2 cellular contexts compared by ENCODE assay signal in the genomic region with DNA sequence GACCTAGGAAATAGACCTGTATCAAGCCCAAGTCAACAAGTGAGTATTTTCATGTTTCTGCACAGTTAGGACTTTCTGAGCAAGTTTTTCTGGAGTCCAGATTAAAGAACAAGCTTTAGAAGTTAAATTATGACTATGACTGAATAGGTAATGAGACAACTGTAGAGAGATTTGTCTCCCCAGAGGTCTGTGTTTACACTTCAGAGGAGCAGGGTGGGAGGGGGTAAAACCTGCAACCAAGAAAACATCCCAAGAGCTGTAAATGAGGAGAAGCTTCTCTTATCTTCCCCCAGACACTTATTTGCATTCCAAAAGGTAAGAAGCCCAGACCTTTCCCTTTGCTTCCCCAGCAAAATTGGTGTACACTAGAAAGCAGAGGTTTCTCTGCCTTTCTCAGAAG.
TF ChIP-seq lines count a peak whose summit lies in the region.

No MANE protein-coding gene starts in this region.

TF ChIP-seq in GM23338, 12 proteins besides CTCF, POLR2A, EP300 and RAD21 (continues in another document):
- no peak for TF ChIP-seq JUNB (IDR thresholded peaks at IDR 0.05; ENCODE audit: unreplicated experiment)
- TF ChIP-seq ZNF114 (CRISPR knock-in tag; IDR thresholded peaks at IDR 0.05): no peak
- no peak for TF ChIP-seq CREB1 (CRISPR knock-in tag; IDR thresholded peaks at IDR 0.05; ENCODE audit: low read depth)
- TF ChIP-seq EZH2 (IDR thresholded peaks at IDR 0.05; ENCODE audit: low read depth, unreplicated experiment): no peak
- TF ChIP-seq, protein P1, sequence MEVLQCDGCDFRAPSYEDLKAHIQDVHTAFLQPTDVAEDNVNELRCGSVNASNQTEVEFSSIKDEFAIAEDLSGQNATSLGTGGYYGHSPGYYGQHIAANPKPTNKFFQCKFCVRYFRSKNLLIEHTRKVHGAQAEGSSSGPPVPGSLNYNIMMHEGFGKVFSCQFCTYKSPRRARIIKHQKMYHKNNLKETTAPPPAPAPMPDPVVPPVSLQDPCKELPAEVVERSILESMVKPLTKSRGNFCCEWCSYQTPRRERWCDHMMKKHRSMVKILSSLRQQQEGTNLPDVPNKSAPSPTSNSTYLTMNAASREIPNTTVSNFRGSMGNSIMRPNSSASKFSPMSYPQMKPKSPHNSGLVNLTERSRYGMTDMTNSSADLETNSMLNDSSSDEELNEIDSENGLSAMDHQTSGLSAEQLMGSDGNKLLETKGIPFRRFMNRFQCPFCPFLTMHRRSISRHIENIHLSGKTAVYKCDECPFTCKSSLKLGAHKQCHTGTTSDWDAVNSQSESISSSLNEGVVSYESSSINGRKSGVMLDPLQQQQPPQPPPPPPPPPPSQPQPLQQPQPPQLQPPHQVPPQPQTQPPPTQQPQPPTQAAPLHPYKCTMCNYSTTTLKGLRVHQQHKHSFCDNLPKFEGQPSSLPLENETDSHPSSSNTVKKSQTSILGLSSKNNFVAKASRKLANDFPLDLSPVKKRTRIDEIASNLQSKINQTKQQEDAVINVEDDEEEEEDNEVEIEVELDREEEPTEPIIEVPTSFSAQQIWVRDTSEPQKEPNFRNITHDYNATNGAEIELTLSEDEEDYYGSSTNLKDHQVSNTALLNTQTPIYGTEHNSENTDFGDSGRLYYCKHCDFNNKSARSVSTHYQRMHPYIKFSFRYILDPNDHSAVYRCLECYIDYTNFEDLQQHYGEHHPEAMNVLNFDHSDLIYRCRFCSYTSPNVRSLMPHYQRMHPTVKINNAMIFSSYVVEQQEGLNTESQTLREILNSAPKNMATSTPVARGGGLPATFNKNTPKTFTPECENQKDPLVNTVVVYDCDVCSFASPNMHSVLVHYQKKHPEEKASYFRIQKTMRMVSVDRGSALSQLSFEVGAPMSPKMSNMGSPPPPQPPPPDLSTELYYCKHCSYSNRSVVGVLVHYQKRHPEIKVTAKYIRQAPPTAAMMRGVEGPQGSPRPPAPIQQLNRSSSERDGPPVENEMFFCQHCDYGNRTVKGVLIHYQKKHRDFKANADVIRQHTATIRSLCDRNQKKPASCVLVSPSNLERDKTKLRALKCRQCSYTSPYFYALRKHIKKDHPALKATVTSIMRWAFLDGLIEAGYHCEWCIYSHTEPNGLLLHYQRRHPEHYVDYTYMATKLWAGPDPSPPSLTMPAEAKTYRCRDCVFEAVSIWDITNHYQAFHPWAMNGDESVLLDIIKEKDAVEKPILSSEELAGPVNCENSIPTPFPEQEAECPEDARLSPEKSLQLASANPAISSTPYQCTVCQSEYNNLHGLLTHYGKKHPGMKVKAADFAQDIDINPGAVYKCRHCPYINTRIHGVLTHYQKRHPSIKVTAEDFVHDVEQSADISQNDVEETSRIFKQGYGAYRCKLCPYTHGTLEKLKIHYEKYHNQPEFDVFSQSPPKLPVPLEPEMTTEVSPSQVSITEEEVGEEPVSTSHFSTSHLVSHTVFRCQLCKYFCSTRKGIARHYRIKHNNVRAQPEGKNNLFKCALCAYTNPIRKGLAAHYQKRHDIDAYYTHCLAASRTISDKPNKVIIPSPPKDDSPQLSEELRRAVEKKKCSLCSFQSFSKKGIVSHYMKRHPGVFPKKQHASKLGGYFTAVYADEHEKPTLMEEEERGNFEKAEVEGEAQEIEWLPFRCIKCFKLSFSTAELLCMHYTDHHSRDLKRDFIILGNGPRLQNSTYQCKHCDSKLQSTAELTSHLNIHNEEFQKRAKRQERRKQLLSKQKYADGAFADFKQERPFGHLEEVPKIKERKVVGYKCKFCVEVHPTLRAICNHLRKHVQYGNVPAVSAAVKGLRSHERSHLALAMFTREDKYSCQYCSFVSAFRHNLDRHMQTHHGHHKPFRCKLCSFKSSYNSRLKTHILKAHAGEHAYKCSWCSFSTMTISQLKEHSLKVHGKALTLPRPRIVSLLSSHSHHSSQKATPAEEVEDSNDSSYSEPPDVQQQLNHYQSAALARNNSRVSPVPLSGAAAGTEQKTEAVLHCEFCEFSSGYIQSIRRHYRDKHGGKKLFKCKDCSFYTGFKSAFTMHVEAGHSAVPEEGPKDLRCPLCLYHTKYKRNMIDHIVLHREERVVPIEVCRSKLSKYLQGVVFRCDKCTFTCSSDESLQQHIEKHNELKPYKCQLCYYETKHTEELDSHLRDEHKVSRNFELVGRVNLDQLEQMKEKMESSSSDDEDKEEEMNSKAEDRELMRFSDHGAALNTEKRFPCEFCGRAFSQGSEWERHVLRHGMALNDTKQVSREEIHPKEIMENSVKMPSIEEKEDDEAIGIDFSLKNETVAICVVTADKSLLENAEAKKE (CRISPR knock-in tag; IDR thresholded peaks at IDR 0.05): no peak
- TF ChIP-seq STAT1 (IDR thresholded peaks at IDR 0.05; ENCODE audit: unreplicated experiment): no peak
- TF ChIP-seq, protein P2, sequence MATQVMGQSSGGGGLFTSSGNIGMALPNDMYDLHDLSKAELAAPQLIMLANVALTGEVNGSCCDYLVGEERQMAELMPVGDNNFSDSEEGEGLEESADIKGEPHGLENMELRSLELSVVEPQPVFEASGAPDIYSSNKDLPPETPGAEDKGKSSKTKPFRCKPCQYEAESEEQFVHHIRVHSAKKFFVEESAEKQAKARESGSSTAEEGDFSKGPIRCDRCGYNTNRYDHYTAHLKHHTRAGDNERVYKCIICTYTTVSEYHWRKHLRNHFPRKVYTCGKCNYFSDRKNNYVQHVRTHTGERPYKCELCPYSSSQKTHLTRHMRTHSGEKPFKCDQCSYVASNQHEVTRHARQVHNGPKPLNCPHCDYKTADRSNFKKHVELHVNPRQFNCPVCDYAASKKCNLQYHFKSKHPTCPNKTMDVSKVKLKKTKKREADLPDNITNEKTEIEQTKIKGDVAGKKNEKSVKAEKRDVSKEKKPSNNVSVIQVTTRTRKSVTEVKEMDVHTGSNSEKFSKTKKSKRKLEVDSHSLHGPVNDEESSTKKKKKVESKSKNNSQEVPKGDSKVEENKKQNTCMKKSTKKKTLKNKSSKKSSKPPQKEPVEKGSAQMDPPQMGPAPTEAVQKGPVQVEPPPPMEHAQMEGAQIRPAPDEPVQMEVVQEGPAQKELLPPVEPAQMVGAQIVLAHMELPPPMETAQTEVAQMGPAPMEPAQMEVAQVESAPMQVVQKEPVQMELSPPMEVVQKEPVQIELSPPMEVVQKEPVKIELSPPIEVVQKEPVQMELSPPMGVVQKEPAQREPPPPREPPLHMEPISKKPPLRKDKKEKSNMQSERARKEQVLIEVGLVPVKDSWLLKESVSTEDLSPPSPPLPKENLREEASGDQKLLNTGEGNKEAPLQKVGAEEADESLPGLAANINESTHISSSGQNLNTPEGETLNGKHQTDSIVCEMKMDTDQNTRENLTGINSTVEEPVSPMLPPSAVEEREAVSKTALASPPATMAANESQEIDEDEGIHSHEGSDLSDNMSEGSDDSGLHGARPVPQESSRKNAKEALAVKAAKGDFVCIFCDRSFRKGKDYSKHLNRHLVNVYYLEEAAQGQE (IDR thresholded peaks at IDR 0.05; ENCODE audit: unreplicated experiment): no peak
- no peak for TF ChIP-seq POLR2AphosphoS5 (IDR thresholded peaks at IDR 0.05; ENCODE audit: low read depth)
- TF ChIP-seq, protein P3, sequence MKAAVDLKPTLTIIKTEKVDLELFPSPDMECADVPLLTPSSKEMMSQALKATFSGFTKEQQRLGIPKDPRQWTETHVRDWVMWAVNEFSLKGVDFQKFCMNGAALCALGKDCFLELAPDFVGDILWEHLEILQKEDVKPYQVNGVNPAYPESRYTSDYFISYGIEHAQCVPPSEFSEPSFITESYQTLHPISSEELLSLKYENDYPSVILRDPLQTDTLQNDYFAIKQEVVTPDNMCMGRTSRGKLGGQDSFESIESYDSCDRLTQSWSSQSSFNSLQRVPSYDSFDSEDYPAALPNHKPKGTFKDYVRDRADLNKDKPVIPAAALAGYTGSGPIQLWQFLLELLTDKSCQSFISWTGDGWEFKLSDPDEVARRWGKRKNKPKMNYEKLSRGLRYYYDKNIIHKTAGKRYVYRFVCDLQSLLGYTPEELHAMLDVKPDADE (IDR thresholded peaks at IDR 0.05): no peak
- TF ChIP-seq EZH2phosphoT487 (IDR thresholded peaks at IDR 0.05; ENCODE audit: unreplicated experiment): no peak

TF ChIP-seq in IMR-90, 13 proteins besides CTCF, POLR2A, EP300 and RAD21:
- no peak for TF ChIP-seq MAFK (IDR thresholded peaks at IDR 0.05; ENCODE audit: low read depth, low read length)
- no peak for TF ChIP-seq CHD1 (IDR thresholded peaks at IDR 0.05; ENCODE audit: low read depth, low read length)
TF ChIP-seq in IMR-90: peak in this region for 0.
